In genomic region chr11:83193315-83194283, GRCh38 we compare ENCODE assay signal across 8 cellular contexts. TPM values are rescaled to one million over a fixed set of nuclear protein-coding genes. Genes with fewer than 3 reads are reported as not detected.
DNase-seq lines count a peak whose midpoint lies in the region; ATAC-seq and TF ChIP-seq lines count a peak whose summit lies in the region.

Gene ANKRD42 (plus strand): TSS chr11:83193712. CDS start chr11:83194671, 959 bp downstream.

- H3K27me3 ChIP-seq in DOHH2 (ENCODE audit: control insufficient read depth, low read length) (no peaks in the 10 kb centered on the region), GM23248 (replicated peaks; ENCODE audit: insufficient read depth) (no peaks in the 10 kb centered on the region)

- H3K9me3 ChIP-seq in DOHH2 (ENCODE audit: control insufficient read depth, insufficient read depth, low read length): no peaks in the 10 kb centered on the region
- no peaks in the 10 kb centered on the region for H3K9me3 ChIP-seq in GM23248 (ENCODE audit: low read depth)

- H3K4me2 ChIP-seq in DOHH2 (ENCODE audit: low read length): peak within 1 kb of the TSS; percentile 96
- H3K4me2 ChIP-seq in GM23248 (ENCODE audit: unreplicated experiment): peak within 1 kb of the TSS; percentile 100

- in situ Hi-C loops in GM23248 (cut with MboI): no loop called here

- H3K4me3 ChIP-seq in DOHH2 (ENCODE audit: low read length) (peak within 1 kb of the TSS; percentile 100), GM23248 (peak within 1 kb of the TSS; percentile 90), fibroblast of pulmonary artery (replicated peaks; ENCODE audit: low read depth, low read length) (peak within 1 kb of the TSS; percentile 71)

- H4K20me1 ChIP-seq in DOHH2 (ENCODE audit: control insufficient read depth, insufficient read depth, low read depth, low read length) (no peaks in the 10 kb centered on the region), GM23248 (ENCODE audit: insufficient read depth) (no peaks in the 10 kb centered on the region)

- no peaks in the 10 kb centered on the region for H3K9me3 Mint-ChIP-seq in activated T-helper 2 cell treated with anti-CD3 and anti-CD28 coated beads, Interferon-gamma antibody, Interleukin-2, Interleukin-4, amounts not matched to agents 10 μg/mL and 5 μg/mL and 100 μg/mL, durations not matched to agents 14 hours and 24 hours and 36 hours
- no peaks in the 10 kb centered on the region for H3K9me3 Mint-ChIP-seq in natural killer cell treated with Interleukin-12 subunit alpha and Interleukin-12 subunit beta and Interleukin-15 and Interleukin-18, amount 100 ng/mL, for 72 hours

- H3K4me3 Mint-ChIP-seq in activated T-helper 2 cell treated with anti-CD3 and anti-CD28 coated beads, Interferon-gamma antibody, Interleukin-2, Interleukin-4, amounts not matched to agents 10 μg/mL and 5 μg/mL and 100 μg/mL, durations not matched to agents 14 hours and 24 hours and 36 hours (ENCODE audit: low read depth): peak within 1 kb of the TSS; percentile 99
- peak within 1 kb of the TSS; percentile 99 for H3K4me3 Mint-ChIP-seq in natural killer cell treated with Interleukin-12 subunit alpha and Interleukin-12 subunit beta and Interleukin-15 and Interleukin-18, amount 100 ng/mL, for 72 hours

- H3K27ac Mint-ChIP-seq in activated T-helper 2 cell treated with anti-CD3 and anti-CD28 coated beads, Interferon-gamma antibody, Interleukin-2, Interleukin-4, amounts not matched to agents 10 μg/mL and 5 μg/mL and 100 μg/mL, durations not matched to agents 14 hours and 24 hours and 36 hours: peak within 1 kb of the TSS; percentile 92
- peak within 1 kb of the TSS; percentile 95 to 96 for H3K27ac Mint-ChIP-seq in natural killer cell treated with Interleukin-12 subunit alpha and Interleukin-12 subunit beta and Interleukin-15 and Interleukin-18, amount 100 ng/mL, for 72 hours

- H3K79me2 ChIP-seq in DOHH2 (ENCODE audit: control insufficient read depth, low read length): peaks cover 25% of the 10 kb centered on the region
- peaks cover 62% of the 10 kb centered on the region for H3K79me2 ChIP-seq in GM23248 (ENCODE audit: insufficient read depth)

- H3F3A ChIP-seq in DOHH2 (ENCODE audit: control insufficient read depth, insufficient read depth): peaks cover 12% of the 10 kb centered on the region
- peaks cover 58% of the 10 kb centered on the region for H3F3A ChIP-seq in GM23248 (ENCODE audit: insufficient read depth)

- H2AFZ ChIP-seq in GM23248: peak within 1 kb of the TSS; percentile 89

- intact Hi-C loops in activated T-helper 2 cell treated with anti-CD3 and anti-CD28 coated beads, Interferon-gamma antibody, Interleukin-2, Interleukin-4, amounts not matched to agents 10 μg/mL and 5 μg/mL and 100 μg/mL, durations not matched to agents 14 hours and 24 hours and 36 hours (cut with micrococcal nuclease): loop anchor here (1.0 to 2.0 kb wide), 6 partner anchors 37 to 292 kb away; partner anchors contain the start of genes CCDC90B and DDIAS

- peaks cover 21% of the 10 kb centered on the region for H3K4me1 Mint-ChIP-seq in activated T-helper 2 cell treated with anti-CD3 and anti-CD28 coated beads, Interferon-gamma antibody, Interleukin-2, Interleukin-4, amounts not matched to agents 10 μg/mL and 5 μg/mL and 100 μg/mL, durations not matched to agents 14 hours and 24 hours and 36 hours (ENCODE audit: low read depth)
- peaks cover 34 to 46% of the 10 kb centered on the region in 2 donors for H3K4me1 Mint-ChIP-seq in natural killer cell treated with Interleukin-12 subunit alpha and Interleukin-12 subunit beta and Interleukin-15 and Interleukin-18, amount 100 ng/mL, for 72 hours (ENCODE audit: low read depth in 2 of 2)

- TF ChIP-seq CTCF in DOHH2 (IDR thresholded peaks at IDR 0.05; ENCODE audit: low read depth, low read length, poor library complexity, severe bottlenecking) (peak; percentile 20), fibroblast of pulmonary artery (IDR thresholded peaks at IDR 0.05; ENCODE audit: low read length, missing control alignments) (no peak)

- H3K4me1 ChIP-seq in DOHH2 (ENCODE audit: control insufficient read depth, low read length) (peaks cover 22% of the 10 kb centered on the region), GM23248 (ENCODE audit: insufficient read depth) (peaks cover 42% of the 10 kb centered on the region)

- peak; percentile 100 for DNase-seq in GM23248
- peak; percentile 96 to 97 for DNase-seq in Kasumi-1 (lab: John Stamatoyannopoulos, UW)
- DNase-seq in RPMI7951 (ENCODE audit: low read depth): peak; percentile 95
- peak; percentile 82 for DNase-seq in activated T-helper 2 cell treated with anti-CD3 and anti-CD28 coated beads, Interferon-gamma antibody, Interleukin-2, Interleukin-4, amounts not matched to agents 10 μg/mL and 5 μg/mL and 100 μg/mL, durations not matched to agents 14 hours and 24 hours and 36 hours (ENCODE audit: low spot score)
- DNase-seq in fibroblast of pulmonary artery (ENCODE audit: low read depth): peak; percentile 97
- DNase-seq in natural killer cell treated with Interleukin-12 subunit alpha and Interleukin-12 subunit beta and Interleukin-15 and Interleukin-18, amount 100 ng/mL, for 72 hours (ENCODE audit: low spot score): peak; percentile 91
- peak; percentile 89 for DNase-seq in stimulated activated naive CD8-positive, alpha-beta T cell treated with anti-CD3 and anti-CD28 coated beads, Interleukin-15, Interleukin-2, amounts not matched to agents 100 U/mL and 50 U/mL, for 24 hours

- ATAC-seq in natural killer cell treated with Interleukin-12 subunit alpha and Interleukin-12 subunit beta and Interleukin-15 and Interleukin-18, amount 100 ng/mL, for 72 hours: peak; percentile 84 to 88
- ATAC-seq in stimulated activated naive CD8-positive, alpha-beta T cell treated with anti-CD3 and anti-CD28 coated beads, Interleukin-15, Interleukin-2, amounts not matched to agents 100 U/mL and 50 U/mL, for 24 hours: peak; percentile 78

- peaks cover 26% of the 10 kb centered on the region for H3K36me3 Mint-ChIP-seq in activated T-helper 2 cell treated with anti-CD3 and anti-CD28 coated beads, Interferon-gamma antibody, Interleukin-2, Interleukin-4, amounts not matched to agents 10 μg/mL and 5 μg/mL and 100 μg/mL, durations not matched to agents 14 hours and 24 hours and 36 hours (ENCODE audit: low read depth)
- peaks cover 6% of the 10 kb centered on the region for H3K36me3 Mint-ChIP-seq in natural killer cell treated with Interleukin-12 subunit alpha and Interleukin-12 subunit beta and Interleukin-15 and Interleukin-18, amount 100 ng/mL, for 72 hours

- peak within 1 kb of the TSS; percentile 37 for H3K27ac ChIP-seq in DOHH2 (ENCODE audit: low read depth, low read length)
- H3K27ac ChIP-seq in GM23248: peak within 1 kb of the TSS; percentile 95

- H3K9me2 ChIP-seq in DOHH2 (replicated peaks; ENCODE audit: control insufficient read depth, low read length): no peaks in the 10 kb centered on the region
- H3K9me2 ChIP-seq in GM23248 (ENCODE audit: insufficient read depth): no peaks in the 10 kb centered on the region

- H3K9ac ChIP-seq in GM23248: peak within 1 kb of the TSS; percentile 98

- H3K27me3 Mint-ChIP-seq in activated T-helper 2 cell treated with anti-CD3 and anti-CD28 coated beads, Interferon-gamma antibody, Interleukin-2, Interleukin-4, amounts not matched to agents 10 μg/mL and 5 μg/mL and 100 μg/mL, durations not matched to agents 14 hours and 24 hours and 36 hours (ENCODE audit: low read depth): no peaks in the 10 kb centered on the region
- no peaks in the 10 kb centered on the region for H3K27me3 Mint-ChIP-seq in natural killer cell treated with Interleukin-12 subunit alpha and Interleukin-12 subunit beta and Interleukin-15 and Interleukin-18, amount 100 ng/mL, for 72 hours

- 0 to 1% methylated on average over 67 of the region's 67 CpGs for WGBS in GM23248 (ENCODE audit: low coverage in 1 of 2, low lambda C conversion rate in 2 of 2, missing lambda C conversion rate in 2 of 2), 2 experiments

- H3K36me3 ChIP-seq in DOHH2 (ENCODE audit: control insufficient read depth, low read length) (peaks cover 38% of the 10 kb centered on the region), GM23248 (ENCODE audit: low read depth) (peaks cover 18% of the 10 kb centered on the region; the same call in 1 of the 2 replicates)

RNA-seq across cellular contexts. Expression of gene ANKRD42, which starts in this region (rescaled TPM):
- total RNA-seq in GM23248 (2014; rRNA removed; shearing (Covaris generic)): 17.8 and 22.0 TPM in 2 replicates
- 17.6 and 19.7 TPM in 2 replicates for polyA plus RNA-seq in GM23248 (2016; fragmentation: Nextera tagmentation; extraction: Ambion mirVana)
- total RNA-seq in RPMI7951 (2014; rRNA removed; shearing (Covaris generic)): 4.5 and 5.8 TPM in 2 replicates
- 3.7 TPM in 2 replicates for total RNA-seq in activated T-helper 2 cell treated with anti-CD3 and anti-CD28 coated beads, Interferon-gamma antibody, Interleukin-2, Interleukin-4, amounts not matched to agents 10 μg/mL and 5 μg/mL and 100 μg/mL, durations not matched to agents 14 hours and 24 hours and 36 hours
- total RNA-seq in natural killer cell treated with Interleukin-12 subunit alpha and Interleukin-12 subunit beta and Interleukin-15 and Interleukin-18, amount 100 ng/mL, for 72 hours: 10 to 100 TPM in 1 of 2 donors, 1 to 10 TPM in 1; 4.3 to 10.5 TPM

Comparison
In these comparisons a context has a peak if more than half of its experiments do, and no peak if none do; other contexts are left out.
1. Peak in every context shown above with its lines: DNase-seq, ATAC-seq, H3K4me3 ChIP-seq and H3K27ac ChIP-seq.